1 cellular context compared by ENCODE assay signal in the genomic region with DNA sequence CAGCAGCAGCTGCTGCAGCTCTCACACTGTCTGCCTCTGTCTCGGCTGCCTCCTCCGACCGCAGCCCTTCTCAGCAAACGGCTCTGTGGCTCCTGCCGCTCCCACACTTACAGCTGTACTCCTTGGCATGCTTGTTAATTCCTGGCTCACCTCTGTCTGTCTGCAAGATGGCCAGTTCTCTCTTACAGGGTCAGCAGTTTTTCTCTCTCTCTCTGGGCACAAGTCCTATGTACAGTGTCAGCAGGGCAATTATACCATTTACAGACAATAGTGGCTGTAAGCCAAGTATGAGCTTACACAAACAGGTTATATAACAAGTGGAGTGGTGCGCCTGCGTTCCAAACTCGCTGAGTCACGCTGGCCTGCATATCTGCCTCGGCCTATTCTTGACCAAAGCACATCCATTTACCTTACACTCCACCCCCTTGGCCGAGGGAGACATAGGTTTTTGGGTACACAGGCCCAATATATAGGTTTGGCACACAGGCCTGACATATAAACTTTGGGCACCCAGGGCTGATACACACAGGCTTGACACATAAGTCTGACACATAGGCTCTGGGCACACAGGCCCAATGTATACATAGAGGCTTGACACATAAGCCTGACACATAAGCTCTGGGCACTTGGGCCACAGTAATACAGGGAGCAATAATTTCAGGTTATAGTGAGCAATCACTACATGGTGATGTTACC.
TF ChIP-seq lines count a peak whose summit lies in the region.

No MANE protein-coding gene starts in this region.

TF ChIP-seq in HCT116, 20 proteins besides CTCF, POLR2A, EP300 and RAD21 (continued from another document):
- TF ChIP-seq, protein P1, sequence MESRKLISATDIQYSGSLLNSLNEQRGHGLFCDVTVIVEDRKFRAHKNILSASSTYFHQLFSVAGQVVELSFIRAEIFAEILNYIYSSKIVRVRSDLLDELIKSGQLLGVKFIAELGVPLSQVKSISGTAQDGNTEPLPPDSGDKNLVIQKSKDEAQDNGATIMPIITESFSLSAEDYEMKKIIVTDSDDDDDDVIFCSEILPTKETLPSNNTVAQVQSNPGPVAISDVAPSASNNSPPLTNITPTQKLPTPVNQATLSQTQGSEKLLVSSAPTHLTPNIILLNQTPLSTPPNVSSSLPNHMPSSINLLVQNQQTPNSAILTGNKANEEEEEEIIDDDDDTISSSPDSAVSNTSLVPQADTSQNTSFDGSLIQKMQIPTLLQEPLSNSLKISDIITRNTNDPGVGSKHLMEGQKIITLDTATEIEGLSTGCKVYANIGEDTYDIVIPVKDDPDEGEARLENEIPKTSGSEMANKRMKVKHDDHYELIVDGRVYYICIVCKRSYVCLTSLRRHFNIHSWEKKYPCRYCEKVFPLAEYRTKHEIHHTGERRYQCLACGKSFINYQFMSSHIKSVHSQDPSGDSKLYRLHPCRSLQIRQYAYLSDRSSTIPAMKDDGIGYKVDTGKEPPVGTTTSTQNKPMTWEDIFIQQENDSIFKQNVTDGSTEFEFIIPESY (IDR thresholded peaks at IDR 0.05; ENCODE audit: extremely low read depth, insufficient replicate concordance, low read length): no peak
- TF ChIP-seq CEBPB (IDR thresholded peaks at IDR 0.05; ENCODE audit: low read depth) (peak; percentile 51; the same call in 1 of the 2 replicates), CBX3 (IDR thresholded peaks at IDR 0.05; ENCODE audit: low read depth) (peak; percentile 70), ELF1 (IDR thresholded peaks at IDR 0.05; ENCODE audit: borderline replicate concordance, low read depth) (no peak), ZNF274 (IDR thresholded peaks at IDR 0.05; ENCODE audit: low read depth, low read length) (no peak), JUND (IDR thresholded peaks at IDR 0.05) (peak; percentile 75), SRF (IDR thresholded peaks at IDR 0.05; ENCODE audit: low read depth) (0 out of 2 replicates have a peak, but pooled peaks have one; percentile 39), EZH2 (IDR thresholded peaks at IDR 0.05) (no peak), SP1 (IDR thresholded peaks at IDR 0.05; ENCODE audit: low read depth) (peak; percentile 67)
- TF ChIP-seq, protein P2, sequence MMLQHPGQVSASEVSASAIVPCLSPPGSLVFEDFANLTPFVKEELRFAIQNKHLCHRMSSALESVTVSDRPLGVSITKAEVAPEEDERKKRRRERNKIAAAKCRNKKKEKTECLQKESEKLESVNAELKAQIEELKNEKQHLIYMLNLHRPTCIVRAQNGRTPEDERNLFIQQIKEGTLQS (IDR thresholded peaks at IDR 0.05): no peak
